Comparison of ENCODE assay signal across 1 cellular context in the genomic region with DNA sequence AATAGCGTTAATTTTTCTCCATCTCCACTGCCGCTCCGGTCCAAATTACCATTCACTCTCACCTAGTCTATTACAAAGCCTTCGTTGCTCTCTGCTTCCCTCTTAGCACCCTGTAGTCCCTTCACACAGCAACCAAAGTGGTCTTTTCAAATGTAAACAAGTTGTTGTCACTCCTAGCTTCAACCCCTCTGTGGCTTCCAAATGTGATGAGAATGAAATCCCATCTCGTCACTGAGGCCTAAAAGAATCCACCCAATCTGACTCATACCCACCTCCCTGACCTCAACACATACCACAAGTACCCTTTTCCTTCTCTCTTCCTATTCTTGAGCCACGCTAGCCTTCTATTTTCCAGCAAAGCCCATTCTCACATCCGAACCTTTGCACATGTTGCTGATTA.
TF ChIP-seq lines count a peak whose summit lies in the region.

No MANE protein-coding gene starts in this region.

TF ChIP-seq in IMR-90, 13 proteins besides CTCF, POLR2A, EP300 and RAD21:
- no peak for TF ChIP-seq FOS (IDR thresholded peaks at IDR 0.05; ENCODE audit: low read depth, low read length)
- no peak for TF ChIP-seq MAFK (IDR thresholded peaks at IDR 0.05; ENCODE audit: low read depth, low read length)
- no peak for TF ChIP-seq CEBPB (IDR thresholded peaks at IDR 0.05; ENCODE audit: low read depth, low read length)
- no peak for TF ChIP-seq ELK1 (IDR thresholded peaks at IDR 0.05; ENCODE audit: borderline replicate concordance, low read depth, low read length)
- no peak for TF ChIP-seq RCOR1 (IDR thresholded peaks at IDR 0.05; ENCODE audit: insufficient replicate concordance, low read length)
- no peak for TF ChIP-seq MAZ (IDR thresholded peaks at IDR 0.05; ENCODE audit: borderline replicate concordance, low read depth, low read length)
- TF ChIP-seq BHLHE40 (IDR thresholded peaks at IDR 0.05; ENCODE audit: low read depth, low read length): no peak
TF ChIP-seq in IMR-90: peak in this region for 0.
